1 cellular context compared by ENCODE assay signal in genomic region chr5:174371600-174372094, GRCh38.
TF ChIP-seq lines count a peak whose summit lies in the region.

No MANE protein-coding gene starts in this region.

TF ChIP-seq in HEK293, 187 proteins besides CTCF, POLR2A, EP300 and RAD21 (continued from another document and continues in another):
- TF ChIP-seq ZNF26 (tag by site-specific recombination; IDR thresholded peaks at IDR 0.05), result no peak
- TF ChIP-seq, protein P1, sequence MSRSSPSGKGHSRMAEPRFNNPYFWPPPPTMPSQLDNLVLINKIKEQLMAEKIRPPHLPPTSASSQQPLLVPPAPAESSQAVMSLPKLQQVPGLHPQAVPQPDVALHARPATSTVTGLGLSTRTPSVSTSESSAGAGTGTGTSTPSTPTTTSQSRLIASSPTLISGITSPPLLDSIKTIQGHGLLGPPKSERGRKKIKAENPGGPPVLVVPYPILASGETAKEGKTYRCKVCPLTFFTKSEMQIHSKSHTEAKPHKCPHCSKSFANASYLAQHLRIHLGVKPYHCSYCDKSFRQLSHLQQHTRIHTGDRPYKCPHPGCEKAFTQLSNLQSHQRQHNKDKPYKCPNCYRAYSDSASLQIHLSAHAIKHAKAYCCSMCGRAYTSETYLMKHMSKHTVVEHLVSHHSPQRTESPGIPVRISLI (tag by site-specific recombination; IDR thresholded peaks at IDR 0.05), result no peak
- TF ChIP-seq SCRT1 (tag by site-specific recombination; IDR thresholded peaks at IDR 0.05; ENCODE audit: borderline replicate concordance), result peak; percentile 42; the same call in 1 of the 2 replicates
- no peak for TF ChIP-seq ZNF544 (tag by site-specific recombination; IDR thresholded peaks at IDR 0.05)
- TF ChIP-seq OVOL3 (tag by site-specific recombination; IDR thresholded peaks at IDR 0.05), result peak; percentile 39; the same call in 1 of the 2 replicates
- no peak for TF ChIP-seq ZNF16 (tag by site-specific recombination; IDR thresholded peaks at IDR 0.05; ENCODE audit: low read depth)
- no peak for TF ChIP-seq WT1 (tag by site-specific recombination; IDR thresholded peaks at IDR 0.05)
- TF ChIP-seq ZNF214 (tag by site-specific recombination; IDR thresholded peaks at IDR 0.05; ENCODE audit: borderline replicate concordance), result no peak
- no peak for TF ChIP-seq ZNF664 (tag by site-specific recombination; IDR thresholded peaks at IDR 0.05)
- no peak for TF ChIP-seq ZNF510 (tag by site-specific recombination; IDR thresholded peaks at IDR 0.05; ENCODE audit: insufficient replicate concordance)
- no peak for TF ChIP-seq ZBTB7A (tag by site-specific recombination; IDR thresholded peaks at IDR 0.05; ENCODE audit: low read depth)
- TF ChIP-seq ZNF19 (tag by site-specific recombination; IDR thresholded peaks at IDR 0.05; ENCODE audit: low read depth), result no peak
- TF ChIP-seq ZFP3 (tag by site-specific recombination; IDR thresholded peaks at IDR 0.05; ENCODE audit: low read depth), result no peak
- no peak for TF ChIP-seq ZNF311 (tag by site-specific recombination; IDR thresholded peaks at IDR 0.05; ENCODE audit: borderline replicate concordance)
- TF ChIP-seq GLI2 (tag by site-specific recombination; IDR thresholded peaks at IDR 0.05; ENCODE audit: borderline replicate concordance, low read depth), result peak; percentile 94; the same call in 1 of the 2 replicates
- peak; percentile 68; the same call in 1 of the 2 replicates for TF ChIP-seq GFI1B (tag by site-specific recombination; IDR thresholded peaks at IDR 0.05)
- TF ChIP-seq ZNF610 (tag by site-specific recombination; IDR thresholded peaks at IDR 0.05; ENCODE audit: borderline replicate concordance), result 0 out of 2 replicates have a peak, but pooled peaks have one; percentile 33
- TF ChIP-seq KLF17 (tag by site-specific recombination; IDR thresholded peaks at IDR 0.05), result peak; percentile 89
- TF ChIP-seq, protein P2, sequence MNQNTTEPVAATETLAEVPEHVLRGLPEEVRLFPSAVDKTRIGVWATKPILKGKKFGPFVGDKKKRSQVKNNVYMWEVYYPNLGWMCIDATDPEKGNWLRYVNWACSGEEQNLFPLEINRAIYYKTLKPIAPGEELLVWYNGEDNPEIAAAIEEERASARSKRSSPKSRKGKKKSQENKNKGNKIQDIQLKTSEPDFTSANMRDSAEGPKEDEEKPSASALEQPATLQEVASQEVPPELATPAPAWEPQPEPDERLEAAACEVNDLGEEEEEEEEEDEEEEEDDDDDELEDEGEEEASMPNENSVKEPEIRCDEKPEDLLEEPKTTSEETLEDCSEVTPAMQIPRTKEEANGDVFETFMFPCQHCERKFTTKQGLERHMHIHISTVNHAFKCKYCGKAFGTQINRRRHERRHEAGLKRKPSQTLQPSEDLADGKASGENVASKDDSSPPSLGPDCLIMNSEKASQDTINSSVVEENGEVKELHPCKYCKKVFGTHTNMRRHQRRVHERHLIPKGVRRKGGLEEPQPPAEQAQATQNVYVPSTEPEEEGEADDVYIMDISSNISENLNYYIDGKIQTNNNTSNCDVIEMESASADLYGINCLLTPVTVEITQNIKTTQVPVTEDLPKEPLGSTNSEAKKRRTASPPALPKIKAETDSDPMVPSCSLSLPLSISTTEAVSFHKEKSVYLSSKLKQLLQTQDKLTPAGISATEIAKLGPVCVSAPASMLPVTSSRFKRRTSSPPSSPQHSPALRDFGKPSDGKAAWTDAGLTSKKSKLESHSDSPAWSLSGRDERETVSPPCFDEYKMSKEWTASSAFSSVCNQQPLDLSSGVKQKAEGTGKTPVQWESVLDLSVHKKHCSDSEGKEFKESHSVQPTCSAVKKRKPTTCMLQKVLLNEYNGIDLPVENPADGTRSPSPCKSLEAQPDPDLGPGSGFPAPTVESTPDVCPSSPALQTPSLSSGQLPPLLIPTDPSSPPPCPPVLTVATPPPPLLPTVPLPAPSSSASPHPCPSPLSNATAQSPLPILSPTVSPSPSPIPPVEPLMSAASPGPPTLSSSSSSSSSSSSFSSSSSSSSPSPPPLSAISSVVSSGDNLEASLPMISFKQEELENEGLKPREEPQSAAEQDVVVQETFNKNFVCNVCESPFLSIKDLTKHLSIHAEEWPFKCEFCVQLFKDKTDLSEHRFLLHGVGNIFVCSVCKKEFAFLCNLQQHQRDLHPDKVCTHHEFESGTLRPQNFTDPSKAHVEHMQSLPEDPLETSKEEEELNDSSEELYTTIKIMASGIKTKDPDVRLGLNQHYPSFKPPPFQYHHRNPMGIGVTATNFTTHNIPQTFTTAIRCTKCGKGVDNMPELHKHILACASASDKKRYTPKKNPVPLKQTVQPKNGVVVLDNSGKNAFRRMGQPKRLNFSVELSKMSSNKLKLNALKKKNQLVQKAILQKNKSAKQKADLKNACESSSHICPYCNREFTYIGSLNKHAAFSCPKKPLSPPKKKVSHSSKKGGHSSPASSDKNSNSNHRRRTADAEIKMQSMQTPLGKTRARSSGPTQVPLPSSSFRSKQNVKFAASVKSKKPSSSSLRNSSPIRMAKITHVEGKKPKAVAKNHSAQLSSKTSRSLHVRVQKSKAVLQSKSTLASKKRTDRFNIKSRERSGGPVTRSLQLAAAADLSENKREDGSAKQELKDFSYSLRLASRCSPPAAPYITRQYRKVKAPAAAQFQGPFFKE (tag by site-specific recombination; IDR thresholded peaks at IDR 0.05; ENCODE audit: borderline replicate concordance), result no peak
- no peak for TF ChIP-seq ZNF645 (tag by site-specific recombination; IDR thresholded peaks at IDR 0.05)
- TF ChIP-seq, protein P3, sequence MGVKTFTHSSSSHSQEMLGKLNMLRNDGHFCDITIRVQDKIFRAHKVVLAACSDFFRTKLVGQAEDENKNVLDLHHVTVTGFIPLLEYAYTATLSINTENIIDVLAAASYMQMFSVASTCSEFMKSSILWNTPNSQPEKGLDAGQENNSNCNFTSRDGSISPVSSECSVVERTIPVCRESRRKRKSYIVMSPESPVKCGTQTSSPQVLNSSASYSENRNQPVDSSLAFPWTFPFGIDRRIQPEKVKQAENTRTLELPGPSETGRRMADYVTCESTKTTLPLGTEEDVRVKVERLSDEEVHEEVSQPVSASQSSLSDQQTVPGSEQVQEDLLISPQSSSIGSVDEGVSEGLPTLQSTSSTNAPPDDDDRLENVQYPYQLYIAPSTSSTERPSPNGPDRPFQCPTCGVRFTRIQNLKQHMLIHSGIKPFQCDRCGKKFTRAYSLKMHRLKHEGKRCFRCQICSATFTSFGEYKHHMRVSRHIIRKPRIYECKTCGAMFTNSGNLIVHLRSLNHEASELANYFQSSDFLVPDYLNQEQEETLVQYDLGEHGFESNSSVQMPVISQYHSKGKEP (tag by site-specific recombination; IDR thresholded peaks at IDR 0.05), result peak; percentile 92
- TF ChIP-seq, protein P4, sequence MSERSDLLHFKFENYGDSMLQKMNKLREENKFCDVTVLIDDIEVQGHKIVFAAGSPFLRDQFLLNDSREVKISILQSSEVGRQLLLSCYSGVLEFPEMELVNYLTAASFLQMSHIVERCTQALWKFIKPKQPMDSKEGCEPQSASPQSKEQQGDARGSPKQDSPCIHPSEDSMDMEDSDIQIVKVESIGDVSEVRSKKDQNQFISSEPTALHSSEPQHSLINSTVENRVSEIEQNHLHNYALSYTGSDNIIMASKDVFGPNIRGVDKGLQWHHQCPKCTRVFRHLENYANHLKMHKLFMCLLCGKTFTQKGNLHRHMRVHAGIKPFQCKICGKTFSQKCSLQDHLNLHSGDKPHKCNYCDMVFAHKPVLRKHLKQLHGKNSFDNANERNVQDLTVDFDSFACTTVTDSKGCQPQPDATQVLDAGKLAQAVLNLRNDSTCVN (tag by site-specific recombination; optimal IDR thresholded peaks at IDR 0.05), result peak; percentile 25
- peak; percentile 99 for TF ChIP-seq ZNF660 (tag by site-specific recombination; IDR thresholded peaks at IDR 0.05)
- TF ChIP-seq ZNF692 (tag by site-specific recombination; IDR thresholded peaks at IDR 0.05), result peak; percentile 59; the same call in 1 of the 2 replicates
- TF ChIP-seq, protein P5, sequence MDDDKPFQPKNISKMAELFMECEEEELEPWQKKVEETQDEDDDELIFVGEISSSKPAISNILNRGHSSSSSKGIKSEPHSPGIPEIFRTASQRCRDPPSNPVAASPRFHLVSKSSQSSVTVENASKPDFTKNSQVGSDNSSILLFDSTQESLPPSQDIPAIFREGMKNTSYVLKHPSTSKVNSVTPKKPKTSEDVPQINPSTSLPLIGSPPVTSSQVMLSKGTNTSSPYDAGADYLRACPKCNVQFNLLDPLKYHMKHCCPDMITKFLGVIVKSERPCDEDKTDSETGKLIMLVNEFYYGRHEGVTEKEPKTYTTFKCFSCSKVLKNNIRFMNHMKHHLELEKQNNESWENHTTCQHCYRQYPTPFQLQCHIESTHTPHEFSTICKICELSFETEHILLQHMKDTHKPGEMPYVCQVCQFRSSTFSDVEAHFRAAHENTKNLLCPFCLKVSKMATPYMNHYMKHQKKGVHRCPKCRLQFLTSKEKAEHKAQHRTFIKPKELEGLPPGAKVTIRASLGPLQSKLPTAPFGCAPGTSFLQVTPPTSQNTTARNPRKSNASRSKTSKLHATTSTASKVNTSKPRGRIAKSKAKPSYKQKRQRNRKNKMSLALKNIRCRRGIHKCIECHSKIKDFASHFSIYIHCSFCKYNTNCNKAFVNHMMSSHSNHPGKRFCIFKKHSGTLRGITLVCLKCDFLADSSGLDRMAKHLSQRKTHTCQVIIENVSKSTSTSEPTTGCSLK (tag by site-specific recombination; IDR thresholded peaks at IDR 0.05), result no peak
- no peak for TF ChIP-seq ZNF785 (tag by site-specific recombination; IDR thresholded peaks at IDR 0.05)
- TF ChIP-seq ZNF37A (tag by site-specific recombination; IDR thresholded peaks at IDR 0.05), result no peak
- no peak for TF ChIP-seq ZNF776 (tag by site-specific recombination; IDR thresholded peaks at IDR 0.05; ENCODE audit: borderline replicate concordance)
- no peak for TF ChIP-seq ZNF274 (IDR thresholded peaks at IDR 0.05; ENCODE audit: low read length)
- no peak for TF ChIP-seq ZNF274 (tag by site-specific recombination; IDR thresholded peaks at IDR 0.05; ENCODE audit: borderline replicate concordance)
- no peak for TF ChIP-seq ZSCAN16 (tag by site-specific recombination; IDR thresholded peaks at IDR 0.05)
- peak; percentile 63 for TF ChIP-seq ZBTB17 (tag by site-specific recombination; IDR thresholded peaks at IDR 0.05)
- no peak for TF ChIP-seq EGR2 (tag by site-specific recombination; IDR thresholded peaks at IDR 0.05; ENCODE audit: low read depth)
- TF ChIP-seq MEIS1 (CRISPR knock-in tag; IDR thresholded peaks at IDR 0.05; ENCODE audit: borderline replicate concordance), result peak; percentile 48; the same call in 1 of the 2 replicates
- no peak for TF ChIP-seq ZNF354C (tag by site-specific recombination; IDR thresholded peaks at IDR 0.05; ENCODE audit: borderline replicate concordance, low read depth)
- peak; percentile 57 for TF ChIP-seq ZNF335 (tag by site-specific recombination; conservative IDR thresholded peaks at IDR 0.05)
- TF ChIP-seq ZNF292 (tag by site-specific recombination; IDR thresholded peaks at IDR 0.05; ENCODE audit: borderline replicate concordance, low read depth), result no peak
